ENCODE assay signal across 1 cellular context in genomic region chr11:65111159-65111536, GRCh38.
TF ChIP-seq lines count a peak whose summit lies in the region.

No MANE protein-coding gene starts in this region.

TF ChIP-seq in HepG2, 621 proteins besides CTCF, POLR2A, EP300 and RAD21 (continues in another document):
- TF ChIP-seq JUN (CRISPR knock-in tag; IDR thresholded peaks at IDR 0.05) (no peak), KLF16 (CRISPR knock-in tag; IDR thresholded peaks at IDR 0.05) (no peak), REST (IDR thresholded peaks at IDR 0.05; ENCODE audit: borderline replicate concordance in 1 of 2, low read depth in 1 of 2, low read length in 2 of 2) (no peak), HOXA3 (CRISPR knock-in tag; IDR thresholded peaks at IDR 0.05) (no peak), SMARCC2 (IDR thresholded peaks at IDR 0.05) (no peak), TSC22D2 (CRISPR knock-in tag; IDR thresholded peaks at IDR 0.05; ENCODE audit: borderline replicate concordance) (no peak), PHF20 (CRISPR knock-in tag; IDR thresholded peaks at IDR 0.05) (no peak), ARID5B (CRISPR knock-in tag; IDR thresholded peaks at IDR 0.05) (no peak), ZIK1 (CRISPR knock-in tag; IDR thresholded peaks at IDR 0.05; ENCODE audit: borderline replicate concordance, low read depth) (no peak), ZNF512 (CRISPR knock-in tag; IDR thresholded peaks at IDR 0.05) (0 out of 2 replicates have a peak, but pooled peaks have one; percentile 37), CBX5 (CRISPR knock-in tag; IDR thresholded peaks at IDR 0.05; ENCODE audit: borderline replicate concordance) (no peak), ZNF740 (CRISPR knock-in tag; IDR thresholded peaks at IDR 0.05) (no peak), CEBPG (CRISPR knock-in tag; IDR thresholded peaks at IDR 0.05) (no peak), GTF3A (CRISPR knock-in tag; conservative IDR thresholded peaks at IDR 0.05) (no peak), ZNF609 (CRISPR knock-in tag; IDR thresholded peaks at IDR 0.05; ENCODE audit: borderline replicate concordance) (no peak), YEATS4 (CRISPR knock-in tag; IDR thresholded peaks at IDR 0.05; ENCODE audit: borderline replicate concordance) (no peak), AKNA (CRISPR knock-in tag; IDR thresholded peaks at IDR 0.05; ENCODE audit: borderline replicate concordance) (no peak), ZNF777 (CRISPR knock-in tag; IDR thresholded peaks at IDR 0.05) (no peak), ZNF761 (CRISPR knock-in tag; conservative IDR thresholded peaks at IDR 0.05) (0 out of 2 replicates have a peak, but pooled peaks have one; percentile 17), PTBP1 (IDR thresholded peaks at IDR 0.05; ENCODE audit: low read depth, low read length, poor library complexity, severe bottlenecking) (peak; percentile 19), CEBPZ (IDR thresholded peaks at IDR 0.05; ENCODE audit: low read length) (no peak), SMAD9 (CRISPR knock-in tag; IDR thresholded peaks at IDR 0.05) (0 out of 2 replicates have a peak, but pooled peaks have one; percentile 60), WIZ (CRISPR knock-in tag; IDR thresholded peaks at IDR 0.05) (no peak), SMYD3 (CRISPR knock-in tag; IDR thresholded peaks at IDR 0.05) (no peak), ZNF225 (CRISPR knock-in tag; IDR thresholded peaks at IDR 0.05) (no peak), GPN1 (CRISPR knock-in tag; IDR thresholded peaks at IDR 0.05; ENCODE audit: borderline replicate concordance) (0 out of 2 replicates have a peak, but pooled peaks have one; percentile 35), MIXL1 (CRISPR knock-in tag; IDR thresholded peaks at IDR 0.05) (no peak), ZNF780A (CRISPR knock-in tag; IDR thresholded peaks at IDR 0.05) (no peak), ZBTB38 (CRISPR knock-in tag; IDR thresholded peaks at IDR 0.05) (peak; percentile 35; the same call in 1 of the 2 replicates), TOE1 (CRISPR knock-in tag; IDR thresholded peaks at IDR 0.05) (no peak), ZNF12 (CRISPR knock-in tag; IDR thresholded peaks at IDR 0.05) (no peak), TFE3 (CRISPR knock-in tag; IDR thresholded peaks at IDR 0.05) (no peak), ZNF558 (CRISPR knock-in tag; IDR thresholded peaks at IDR 0.05; ENCODE audit: borderline replicate concordance) (no peak)
